32 cellular contexts compared by ENCODE assay signal in the genomic region with DNA sequence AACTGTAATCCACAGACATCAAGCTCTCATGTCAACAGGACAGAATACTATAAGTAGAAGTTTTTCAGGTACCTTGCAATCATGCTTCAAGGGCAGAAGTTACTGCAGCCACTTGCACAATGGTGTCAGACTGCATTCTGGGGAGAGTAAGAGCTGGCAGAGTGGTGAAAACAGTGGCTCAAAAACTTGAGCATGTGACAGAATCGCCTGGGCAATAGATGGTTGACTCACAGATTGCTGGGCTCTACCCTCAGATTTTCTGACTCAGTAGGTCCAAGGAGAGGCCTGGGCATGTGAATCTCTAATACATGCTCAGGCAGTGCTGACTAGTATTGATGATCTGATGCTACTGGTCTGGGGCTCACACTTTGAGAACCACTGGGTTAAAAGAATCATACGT.
"Had no signal": no experiment of that assay in that cellular context is flagged by ENCODE, and none has a peak within 500 bp of the region (broad histone marks: within the 10 kb centered on the region; RNA-seq: fewer than 3 reads in every experiment).

No MANE protein-coding gene starts in this region.

- H3K9me3 Mint-ChIP-seq: activated CD4-positive, alpha-beta T cell treated with anti-CD3 and anti-CD28 coated beads, Interleukin-2, amount 10 ng/mL, durations not matched to agents 7 days and 5 days; activated CD8-positive, alpha-beta T cell treated with anti-CD3 and anti-CD28 coated beads for 36 hours; T-helper 2 cell treated with Interferon-gamma antibody and Interleukin-4, amounts not matched to agents 5 μg/mL and 100 μg/mL, for 36 hours had no signal

- H3K27ac Mint-ChIP-seq: activated CD4-positive, alpha-beta T cell treated with anti-CD3 and anti-CD28 coated beads, Interleukin-2, amount 10 ng/mL, durations not matched to agents 7 days and 5 days; activated CD8-positive, alpha-beta T cell treated with anti-CD3 and anti-CD28 coated beads for 36 hours; activated naive CD8-positive, alpha-beta T cell; activated T-helper 17 cell treated with anti-CD3 and anti-CD28 coated beads, Interleukin-2, amount 50 U/mL, for 72 hours; effector memory CD8-positive, alpha-beta T cell; T-helper 17 cell; T-helper 2 cell treated with Interferon-gamma antibody and Interleukin-4, amounts not matched to agents 5 μg/mL and 100 μg/mL, for 36 hours had no signal

- H3K36me3 ChIP-seq: brain microvascular endothelial cell, esophagus squamous epithelium, gastrocnemius medialis, heart left ventricle had no signal

- H3K4me1 ChIP-seq: esophagus squamous epithelium, foreskin keratinocyte, gastrocnemius medialis had no signal

- DNase-seq: activated CD4-positive, alpha-beta T cell treated with anti-CD3 and anti-CD28 coated beads for 1 hour; activated CD4-positive, alpha-beta T cell treated with anti-CD3 and anti-CD28 coated beads for 4 hours; activated CD4-positive, alpha-beta T cell treated with anti-CD3 and anti-CD28 coated beads, Interleukin-2, amount 10 ng/mL, durations not matched to agents 7 days and 5 days; activated CD4-positive, alpha-beta T cell treated with anti-CD3 and anti-CD28 coated beads, Interleukin-2, amount 50 U/mL, for 48 hours; activated CD4-positive, CD25-positive, alpha-beta regulatory T cell; activated CD8-positive, alpha-beta memory T cell treated with anti-CD3 and anti-CD28 coated beads for 24 hours; activated CD8-positive, alpha-beta T cell treated with anti-CD3 and anti-CD28 coated beads for 36 hours; activated effector memory CD4-positive, alpha-beta T cell treated with Interleukin-2 at 50 U/mL for 16 hours; activated gamma-delta T cell treated with Interleukin-2 at 50 U/mL for 16 hours; activated naive CD4-positive, alpha-beta T cell treated with anti-CD3 and anti-CD28 coated beads, Interleukin-2, amount 50 U/mL, for 16 hours; activated naive CD4-positive, alpha-beta T cell treated with Interleukin-2 at 50 U/mL for 16 hours; activated T-cell treated with anti-CD3 and anti-CD28 coated beads, Interleukin-2, amount 50 U/mL, for 4 hours; amniotic stem cell; anterior cingulate cortex; brain microvascular endothelial cell; caudate nucleus; cortex of kidney; dermis blood vessel endothelial cell; effector CD4-positive, alpha-beta T cell; effector memory CD8-positive, alpha-beta T cell; esophagus squamous epithelium; foreskin keratinocyte; gastrocnemius medialis; glutamatergic neuron; heart left ventricle; T-helper 1 cell; T-helper 17 cell; T1000 had no signal

- H3K27ac ChIP-seq: brain microvascular endothelial cell, epithelial cell of prostate, esophagus squamous epithelium, foreskin keratinocyte, gastrocnemius medialis, heart left ventricle had no signal

- H3K9me3 ChIP-seq: esophagus squamous epithelium, gastrocnemius medialis, heart left ventricle had no signal

- H3K4me1 Mint-ChIP-seq: activated CD4-positive, alpha-beta T cell treated with anti-CD3 and anti-CD28 coated beads, Interleukin-2, amount 10 ng/mL, durations not matched to agents 7 days and 5 days; activated T-helper 17 cell treated with anti-CD3 and anti-CD28 coated beads, Interleukin-2, amount 50 U/mL, for 72 hours; T-helper 17 cell had no signal

- H3K27me3 ChIP-seq: brain microvascular endothelial cell, foreskin keratinocyte, heart left ventricle had no signal

- H3K4me3 Mint-ChIP-seq: activated CD4-positive, alpha-beta T cell treated with anti-CD3 and anti-CD28 coated beads, Interleukin-2, amount 10 ng/mL, durations not matched to agents 7 days and 5 days; activated CD8-positive, alpha-beta T cell treated with anti-CD3 and anti-CD28 coated beads for 36 hours; activated naive CD8-positive, alpha-beta T cell; activated T-cell treated with anti-CD3 and anti-CD28 coated beads, Interleukin-2, amount 50 U/mL, for 4 hours; activated T-helper 17 cell treated with anti-CD3 and anti-CD28 coated beads, Interleukin-2, amount 50 U/mL, for 72 hours; effector memory CD8-positive, alpha-beta T cell; T-helper 17 cell; T-helper 2 cell treated with Interferon-gamma antibody and Interleukin-4, amounts not matched to agents 5 μg/mL and 100 μg/mL, for 36 hours had no signal

- H3K4me3 ChIP-seq: esophagus squamous epithelium, gastrocnemius medialis, heart left ventricle had no signal

- H3K36me3 Mint-ChIP-seq: activated naive CD8-positive, alpha-beta T cell had no signal
